22 cellular contexts compared by ENCODE assay signal in the genomic region with DNA sequence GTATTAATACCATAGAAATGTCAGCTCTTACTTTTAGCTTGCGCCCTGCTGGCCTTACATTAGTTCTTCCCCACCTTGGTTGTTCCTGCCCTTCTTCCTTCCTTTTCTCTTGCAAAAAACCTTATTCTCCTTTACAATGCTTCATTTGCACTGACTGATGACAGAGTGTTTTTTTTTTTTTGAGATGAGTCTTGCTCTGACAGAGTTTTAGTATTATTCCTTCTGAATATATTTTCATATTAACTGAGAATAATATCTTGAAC.
"Had no signal": no experiment of that assay in that cellular context is flagged by ENCODE, and none has a peak within 500 bp of the region (broad histone marks: within the 10 kb centered on the region; RNA-seq: fewer than 3 reads in every experiment).

No MANE protein-coding gene starts in this region.

- H3K27me3 Mint-ChIP-seq: activated naive CD4-positive, alpha-beta T cell treated with anti-CD3 and anti-CD28 coated beads, Interleukin-2, amount 10 ng/mL, durations not matched to agents 7 days and 5 days; effector memory CD8-positive, alpha-beta T cell; naive B cell had no signal

- H3K9me3 Mint-ChIP-seq: activated naive CD4-positive, alpha-beta T cell treated with anti-CD3 and anti-CD28 coated beads, Interleukin-2, amount 10 ng/mL, durations not matched to agents 7 days and 5 days; activated T-cell treated with anti-CD3 and anti-CD28 coated beads, Interleukin-2, amount 50 U/mL, for 4 hours; effector memory CD8-positive, alpha-beta T cell; naive B cell had no signal

- H3K4me3 ChIP-seq: colonic mucosa, dorsolateral prefrontal cortex, hepatocyte, lower lobe of right lung, right lobe of liver, skin epidermis, stomach, suprapubic skin, transverse colon had no signal

- H3K4me1 ChIP-seq: colonic mucosa, lower lobe of right lung, right lobe of liver, transverse colon had no signal

- DNase-seq: activated CD4-positive, alpha-beta T cell treated with anti-CD3 and anti-CD28 coated beads, Interleukin-2, amount 50 U/mL, for 1 hour; activated CD8-positive, alpha-beta memory T cell treated with anti-CD3 and anti-CD28 coated beads, Interleukin-2, amount 50 U/mL, for 4 hours; activated effector memory CD4-positive, alpha-beta T cell treated with anti-CD3 and anti-CD28 coated beads, Interleukin-2, amount 50 U/mL, for 16 hours; activated naive CD4-positive, alpha-beta T cell treated with anti-CD3 and anti-CD28 coated beads, Interleukin-2, amount 10 ng/mL, durations not matched to agents 7 days and 5 days; activated T-cell treated with anti-CD3 and anti-CD28 coated beads, Interleukin-2, amount 50 U/mL, for 4 hours; colonic mucosa; dorsolateral prefrontal cortex; effector memory CD8-positive, alpha-beta T cell; glutamatergic neuron; kidney; lower lobe of right lung; naive B cell; occipital lobe; posterior cingulate gyrus; right lobe of liver; stomach; transverse colon had no signal

- H3K27me3 ChIP-seq: colonic mucosa, hepatocyte, right lobe of liver, stomach, suprapubic skin, transverse colon had no signal

- H3K4me1 Mint-ChIP-seq: activated naive CD4-positive, alpha-beta T cell treated with anti-CD3 and anti-CD28 coated beads, Interleukin-2, amount 10 ng/mL, durations not matched to agents 7 days and 5 days had no signal

- ATAC-seq: effector memory CD8-positive, alpha-beta T cell; esophagus mucosa; lower lobe of right lung; right lobe of liver had no signal

- H3K36me3 ChIP-seq: colonic mucosa, lower lobe of right lung, right lobe of liver, stomach, suprapubic skin, transverse colon had no signal

- H3K36me3 Mint-ChIP-seq: activated naive CD4-positive, alpha-beta T cell treated with anti-CD3 and anti-CD28 coated beads, Interleukin-2, amount 10 ng/mL, durations not matched to agents 7 days and 5 days; naive B cell; stimulated activated effector memory CD8-positive, alpha-beta T cell treated with anti-CD3 and anti-CD28 coated beads, Interleukin-12 subunit alpha, Interleukin-12 subunit beta, amount 100 ng/mL, for 72 hours had no signal

- H3K27ac Mint-ChIP-seq: activated naive CD4-positive, alpha-beta T cell treated with anti-CD3 and anti-CD28 coated beads, Interleukin-2, amount 10 ng/mL, durations not matched to agents 7 days and 5 days; effector memory CD8-positive, alpha-beta T cell; stimulated activated effector memory CD8-positive, alpha-beta T cell treated with anti-CD3 and anti-CD28 coated beads, Interleukin-12 subunit alpha, Interleukin-12 subunit beta, amount 100 ng/mL, for 72 hours had no signal

- H3K4me3 Mint-ChIP-seq: activated naive CD4-positive, alpha-beta T cell treated with anti-CD3 and anti-CD28 coated beads, Interleukin-2, amount 10 ng/mL, durations not matched to agents 7 days and 5 days; activated T-cell treated with anti-CD3 and anti-CD28 coated beads, Interleukin-2, amount 50 U/mL, for 4 hours; effector memory CD8-positive, alpha-beta T cell; naive B cell; stimulated activated effector memory CD8-positive, alpha-beta T cell treated with anti-CD3 and anti-CD28 coated beads, Interleukin-12 subunit alpha, Interleukin-12 subunit beta, amount 100 ng/mL, for 72 hours had no signal

- H3K27ac ChIP-seq: colonic mucosa, dorsolateral prefrontal cortex, hepatocyte, lower lobe of right lung, right lobe of liver, skin epidermis, stomach, suprapubic skin, transverse colon had no signal

- H3K9me3 ChIP-seq: colonic mucosa, lower lobe of right lung, right lobe of liver, stomach, suprapubic skin, transverse colon had no signal
